Comparison of ENCODE assay signal across 24 cellular contexts in genomic region chr2:233031556-233032500, GRCh38. TPM values are rescaled to one million over a fixed set of nuclear protein-coding genes. Genes with fewer than 3 reads are reported as not detected.
DNase-seq lines count a peak whose midpoint lies in the region; ATAC-seq and TF ChIP-seq lines count a peak whose summit lies in the region.
"Had no signal": no experiment of that assay in that cellular context is flagged by ENCODE, and none has a peak within 500 bp of the region (broad histone marks: within the 10 kb centered on the region; RNA-seq: fewer than 3 reads in every experiment).

No MANE protein-coding gene starts in this region.

- no peaks in the 10 kb centered on the region for H3K36me3 ChIP-seq in IMR-90 (ENCODE audit: control insufficient read depth, insufficient read depth, low read length)
- H3K36me3 ChIP-seq in naive thymus-derived CD4-positive, alpha-beta T cell (ENCODE audit: control insufficient read depth in 2 of 3, insufficient read depth in 3 of 3, low read length in 3 of 3) = no peaks in the 10 kb centered on the region

- no peaks in the 10 kb centered on the region for H3K36me3 Mint-ChIP-seq in naive thymus-derived CD4-positive, alpha-beta T cell
- H3K36me3 Mint-ChIP-seq: CD4-positive, CD25-positive, alpha-beta regulatory T cell; stimulated activated naive B cell treated with anti-CD40 and anti-IgM and Interleukin-4, amounts not matched to agents 10 μg/mL and 1 μg/mL and 100 μg/mL, for 72 hours had no signal

- peaks cover 0 to 6% (median 0%) of the 10 kb centered on the region in 5 donors for H3K27me3 Mint-ChIP-seq in naive thymus-derived CD4-positive, alpha-beta T cell
- H3K27me3 Mint-ChIP-seq: activated T-cell treated with anti-CD3 and anti-CD28 coated beads, Interleukin-2, amount 50 U/mL, for 24 hours; stimulated activated naive B cell treated with anti-CD40 and anti-IgM and Interleukin-4, amounts not matched to agents 10 μg/mL and 1 μg/mL and 100 μg/mL, for 72 hours had no signal

- no peak overlapping the region for H3K4me3 ChIP-seq in IMR-90 (ENCODE audit: insufficient read depth, low read depth, low read length)
- no peak overlapping the region for H3K4me3 ChIP-seq in naive thymus-derived CD4-positive, alpha-beta T cell (ENCODE audit: low read length)

- no peak for ATAC-seq in IMR-90 (ENCODE audit: low read depth)
- ATAC-seq in naive thymus-derived CD4-positive, alpha-beta T cell = no peak
- ATAC-seq: activated CD8-positive, alpha-beta T cell treated with anti-CD3 and anti-CD28 coated beads, Interleukin-2, amount 10 ng/mL, durations not matched to agents 7 days and 5 days; stimulated activated naive B cell treated with anti-CD40 and anti-IgM and Interleukin-4, amounts not matched to agents 10 μg/mL and 1 μg/mL and 100 μg/mL, for 72 hours had no signal

- H3K27ac Mint-ChIP-seq in naive thymus-derived CD4-positive, alpha-beta T cell = no peak overlapping the region
- H3K27ac Mint-ChIP-seq: activated CD8-positive, alpha-beta T cell treated with anti-CD3 and anti-CD28 coated beads, Interleukin-2, amount 10 ng/mL, durations not matched to agents 7 days and 5 days; activated T-cell treated with anti-CD3 and anti-CD28 coated beads, Interleukin-2, amount 50 U/mL, for 24 hours; CD4-positive, CD25-positive, alpha-beta regulatory T cell; dendritic cell treated with granulocyte-macrophage colony-stimulating factor and Interleukin-4, amounts not matched to agents 40 ng/mL and 50 ng/mL, for 4 days; stimulated activated naive B cell treated with anti-CD40 and anti-IgM and Interleukin-4, amounts not matched to agents 10 μg/mL and 1 μg/mL and 100 μg/mL, for 72 hours had no signal

- no peak overlapping the region for H2AK9ac ChIP-seq in IMR-90 (replicated peaks; ENCODE audit: low read depth, low read length, poor library complexity)

- CTCF ChIA-PET in IMR-90 (lab: Yijun Ruan, JAX) = interaction anchor here (0.6 kb wide), 1 partner anchor 346 kb away, joined by 3 read pairs; no protein-coding TSS in a partner anchor
- CTCF ChIA-PET in naive thymus-derived CD4-positive, alpha-beta T cell (lab: Charles Lee) = no interaction called here

- in situ Hi-C loops in IMR-90 (cut with MboI; ENCODE audit: low sequenced_read_pairs) = no loop called here

- H2BK15ac ChIP-seq in IMR-90 (ENCODE audit: low read depth, low read length) = no peak overlapping the region

- H3K27ac ChIP-seq in IMR-90 (ENCODE audit: insufficient read depth, low read length) = no peak overlapping the region
- no peak overlapping the region for H3K27ac ChIP-seq in naive thymus-derived CD4-positive, alpha-beta T cell (ENCODE audit: low read depth, low read length)
- H3K27ac ChIP-seq: parathyroid adenoma, RWPE1 had no signal

- WGBS in IMR-90 (ENCODE audit: extremely low coverage in 2 of 2, insufficient read length in 1 of 2), 2 experiments = 43% methylated on average over 5 of the region's 27 CpGs; no CpG with 5 or more reads in 1 of the 2 experiments

- H3K9me1 ChIP-seq in IMR-90 (ENCODE audit: insufficient read depth, low read length) = peaks cover 8% of the 10 kb centered on the region; the same call in 1 of the 2 replicates

- H3K4me2 ChIP-seq in IMR-90 (ENCODE audit: low read depth, low read length) = no peak overlapping the region

- H3K18ac ChIP-seq in IMR-90 (ENCODE audit: low read depth, low read length) = no peak overlapping the region

- no peak for TF ChIP-seq CTCF in IMR-90 (conservative IDR thresholded peaks at IDR 0.05; ENCODE audit: low read depth, low read length)

- H3K9me3 ChIP-seq in IMR-90 (ENCODE audit: control insufficient read depth, insufficient read depth, low read length) = peaks cover 4% of the 10 kb centered on the region; the same call in 1 of the 2 replicates
- H3K9me3 ChIP-seq in naive thymus-derived CD4-positive, alpha-beta T cell (ENCODE audit: control insufficient read depth in 2 of 3, low read length in 3 of 3) = no peaks in the 10 kb centered on the region

- intact Hi-C loops in IMR-90 (cut with micrococcal nuclease) (no loop called here), head of caudate nucleus (cut with DNase I) (no loop called here), posterior vena cava (cut with DNase I) (loop anchor here in 1 of 2 donors (10.0 kb wide), 1 partner anchor 157 kb away; the partner anchor contains the start of gene SNORC)
- intact Hi-C loops in naive thymus-derived CD4-positive, alpha-beta T cell (cut with micrococcal nuclease) = no loop called here

- DNase-seq in IMR-90 (no peak), head of caudate nucleus (peak in 40 of 42 donors; percentile 41 to 88 (median 71)), posterior vena cava (ENCODE audit: low spot score) (peak; percentile 50), activated T-cell treated with anti-CD3 and anti-CD28 coated beads for 4 hours (no peak), SK-N-DZ (ENCODE audit: low spot score) (no peak)
- DNase-seq in naive thymus-derived CD4-positive, alpha-beta T cell = no peak
- DNase-seq: activated CD4-positive, CD25-positive, alpha-beta regulatory T cell treated with anti-CD3 and anti-CD28 coated beads, Interleukin-2, amount 50 U/mL, for 72 hours; activated CD8-positive, alpha-beta T cell treated with anti-CD3 and anti-CD28 coated beads, Interleukin-2, amount 10 ng/mL, durations not matched to agents 7 days and 5 days; activated naive CD4-positive, alpha-beta T cell; CD4-positive, CD25-positive, alpha-beta regulatory T cell; DMS 273 treated with DMSO at 0.1 percent for 48 hours; GDM1; MM.1S; NCI-H1436 treated with DMSO at 0.1 percent for 48 hours; NCI-H510A treated with DMSO at 0.1 percent for 48 hours; stimulated activated CD4-positive, alpha-beta T cell treated with anti-CD3 and anti-CD28 coated beads, Interleukin-1b, Interleukin-23, amount 100 ng/mL, for 48 hours; stimulated activated naive B cell treated with anti-CD40 and anti-IgM and Interleukin-4, amounts not matched to agents 10 μg/mL and 1 μg/mL and 100 μg/mL, for 72 hours had no signal

- no peak overlapping the region for H3K14ac ChIP-seq in IMR-90 (replicated peaks; ENCODE audit: low read depth, low read length)

- H3K23ac ChIP-seq in IMR-90 (ENCODE audit: low read depth, low read length) = no peak overlapping the region

- H3K9ac ChIP-seq in IMR-90 (ENCODE audit: low read depth, low read length) = no peak overlapping the region
- H3K9ac ChIP-seq: parathyroid adenoma had no signal

- no peak overlapping the region for H3K4me3 Mint-ChIP-seq in naive thymus-derived CD4-positive, alpha-beta T cell
- H3K4me3 Mint-ChIP-seq: activated CD8-positive, alpha-beta T cell treated with anti-CD3 and anti-CD28 coated beads, Interleukin-2, amount 10 ng/mL, durations not matched to agents 7 days and 5 days; activated T-cell treated with anti-CD3 and anti-CD28 coated beads, Interleukin-2, amount 50 U/mL, for 24 hours; CD4-positive, CD25-positive, alpha-beta regulatory T cell; dendritic cell treated with granulocyte-macrophage colony-stimulating factor and Interleukin-4, amounts not matched to agents 40 ng/mL and 50 ng/mL, for 4 days; stimulated activated naive B cell treated with anti-CD40 and anti-IgM and Interleukin-4, amounts not matched to agents 10 μg/mL and 1 μg/mL and 100 μg/mL, for 72 hours had no signal

- no peak overlapping the region for H3K4ac ChIP-seq in IMR-90 (ENCODE audit: low read depth, low read length)

- H3K9me3 Mint-ChIP-seq in naive thymus-derived CD4-positive, alpha-beta T cell = no peaks in the 10 kb centered on the region
- H3K9me3 Mint-ChIP-seq: activated T-cell treated with anti-CD3 and anti-CD28 coated beads, Interleukin-2, amount 50 U/mL, for 24 hours; CD4-positive, CD25-positive, alpha-beta regulatory T cell; dendritic cell treated with granulocyte-macrophage colony-stimulating factor and Interleukin-4, amounts not matched to agents 40 ng/mL and 50 ng/mL, for 4 days; stimulated activated naive B cell treated with anti-CD40 and anti-IgM and Interleukin-4, amounts not matched to agents 10 μg/mL and 1 μg/mL and 100 μg/mL, for 72 hours had no signal

- no peaks in the 10 kb centered on the region for H3K79me1 ChIP-seq in IMR-90 (ENCODE audit: low read depth in 1 of 2, low read length in 2 of 2)

- dilution Hi-C loops in IMR-90 (cut with HindIII; ENCODE audit: low sequenced_read_pairs, unreplicated experiment) = no loop called here

- no peak overlapping the region for H4K91ac ChIP-seq in IMR-90 (ENCODE audit: insufficient read depth, low read depth, low read length)

- no peak overlapping the region for H2BK5ac ChIP-seq in IMR-90 (ENCODE audit: low read depth, low read length, poor library complexity, severe bottlenecking)

- H2AK5ac ChIP-seq in IMR-90 (ENCODE audit: low read depth, low read length) = no peak overlapping the region

- H3K56ac ChIP-seq in IMR-90 (ENCODE audit: extremely low read depth, insufficient read depth, low read length) = no peak overlapping the region

- no peaks in the 10 kb centered on the region for H4K20me1 ChIP-seq in IMR-90 (ENCODE audit: insufficient read depth, low read length)

- H2BK120ac ChIP-seq in IMR-90 (ENCODE audit: low read depth, low read length) = no peak overlapping the region

- H2AFZ ChIP-seq in IMR-90 (replicated peaks; ENCODE audit: low read length, poor library complexity) = peak overlapping the region; percentile 13
- H2AFZ ChIP-seq: parathyroid adenoma had no signal

- no peak overlapping the region for H2BK20ac ChIP-seq in IMR-90 (ENCODE audit: low read depth, low read length)

- TF ChIP-seq POLR2A in IMR-90 (IDR thresholded peaks at IDR 0.05; ENCODE audit: low read depth, low read length) = no peak

- H3K4me1 Mint-ChIP-seq in naive thymus-derived CD4-positive, alpha-beta T cell = no peaks in the 10 kb centered on the region
- H3K4me1 Mint-ChIP-seq: CD4-positive, CD25-positive, alpha-beta regulatory T cell had no signal

- TF ChIP-seq RAD21 in IMR-90 (IDR thresholded peaks at IDR 0.05; ENCODE audit: low read length) = no peak

- no peaks in the 10 kb centered on the region for H3K4me1 ChIP-seq in IMR-90 (ENCODE audit: control insufficient read depth, insufficient read depth, low read length)
- no peaks in the 10 kb centered on the region for H3K4me1 ChIP-seq in naive thymus-derived CD4-positive, alpha-beta T cell (ENCODE audit: control insufficient read depth in 2 of 2, insufficient read depth in 2 of 2, low read length in 2 of 2)
- H3K4me1 ChIP-seq: parathyroid adenoma had no signal

- H3K27me3 ChIP-seq in IMR-90 (ENCODE audit: control insufficient read depth, insufficient read depth, low read length) = peaks cover 3% of the 10 kb centered on the region
- H3K27me3 ChIP-seq in naive thymus-derived CD4-positive, alpha-beta T cell (ENCODE audit: control insufficient read depth in 2 of 2, insufficient read depth in 2 of 2, low read length in 2 of 2) = no peaks in the 10 kb centered on the region

- BruUV-seq in IMR-90 (replicated peaks; lab: Mats Ljungman, UMichigan) = no TSS peak

- POLR2A ChIA-PET in IMR-90 (lab: Charles Lee; ENCODE audit: unreplicated experiment) = interaction anchor here (0.5 kb wide), 1 partner anchor 33 kb away, joined by 5 read pairs; no protein-coding TSS in a partner anchor
- POLR2A ChIA-PET in naive thymus-derived CD4-positive, alpha-beta T cell (lab: Charles Lee) = interaction anchor here (0.7 kb wide), 1 partner anchor 262 kb away, joined by 3 read pairs; no protein-coding TSS in a partner anchor

- no peak overlapping the region for H4K5ac ChIP-seq in IMR-90 (ENCODE audit: low read depth, low read length)

- no peak overlapping the region for H4K8ac ChIP-seq in IMR-90 (ENCODE audit: low read depth in 2 of 2, low read length in 2 of 2)

RNA-seq across cellular contexts. Expression of gene NEU2, which starts 0.6 kb away (rescaled TPM):
- not detected in 2 replicates for total RNA-seq in IMR-90 (2012; rRNA removed)
- not detected in 2 replicates for polyA plus RNA-seq in IMR-90 (2012; rRNA removed)
- polyA plus RNA-seq in IMR-90 (2012; cell fraction: cytosol; rRNA removed) = not detected in 2 replicates
- not detected in 2 replicates for polyA plus RNA-seq in IMR-90 (2012; cell fraction: nucleus; rRNA removed; ENCODE audit: low replicate concordance)
- total RNA-seq in posterior vena cava = not detected
- total RNA-seq in naive thymus-derived CD4-positive, alpha-beta T cell = not detected
- not detected for polyA plus RNA-seq in naive thymus-derived CD4-positive, alpha-beta T cell
- polyA plus RNA-seq in SK-N-DZ (2014; cell fraction: cytosol; rRNA removed) = not detected in 2 replicates
- polyA plus RNA-seq in SK-N-DZ (2014; cell fraction: nucleus; rRNA removed) = not detected in 2 replicates
- total RNA-seq: activated CD8-positive, alpha-beta T cell treated with anti-CD3 and anti-CD28 coated beads, Interleukin-2, amount 10 ng/mL, durations not matched to agents 7 days and 5 days; bronchial epithelial cell; CD4-positive, CD25-positive, alpha-beta regulatory T cell; endothelial cell of umbilical vein had no signal
- polyA plus RNA-seq: CD4-positive, CD25-positive, alpha-beta regulatory T cell; endothelial cell of umbilical vein; thymus had no signal

RNA-seq across cellular contexts. Expression of gene NGEF, which starts 18.8 kb away (rescaled TPM):
- 1.1 TPM in 2 replicates for total RNA-seq in IMR-90 (2012; rRNA removed)
- 0.52 and 1.7 TPM in 2 replicates for polyA plus RNA-seq in IMR-90 (2012; rRNA removed)
- 0.12 and 0.54 TPM in 2 replicates for polyA plus RNA-seq in IMR-90 (2012; cell fraction: cytosol; rRNA removed)
- polyA plus RNA-seq in IMR-90 (2012; cell fraction: nucleus; rRNA removed; ENCODE audit: low replicate concordance) = 1.1 and 1.2 TPM in 2 replicates
- 1 to 10 TPM in 1 of 2 donors, under 1 TPM in 1; 0.88 to 5.3 TPM for total RNA-seq in posterior vena cava
- not detected for total RNA-seq in naive thymus-derived CD4-positive, alpha-beta T cell
- not detected for polyA plus RNA-seq in naive thymus-derived CD4-positive, alpha-beta T cell
- 0.56 and 1.4 TPM in 2 replicates for polyA plus RNA-seq in SK-N-DZ (2014; cell fraction: cytosol; rRNA removed)
- 0.05 and 0.57 TPM in 2 replicates for polyA plus RNA-seq in SK-N-DZ (2014; cell fraction: nucleus; rRNA removed)
- total RNA-seq: activated CD8-positive, alpha-beta T cell treated with anti-CD3 and anti-CD28 coated beads, Interleukin-2, amount 10 ng/mL, durations not matched to agents 7 days and 5 days; CD4-positive, CD25-positive, alpha-beta regulatory T cell had no signal

RNA-seq across cellular contexts. Expression of gene INPP5D, which starts 28.3 kb away (rescaled TPM):
- total RNA-seq in IMR-90 (2012; rRNA removed) = under 0.01 and 0.18 TPM in 2 replicates
- polyA plus RNA-seq in IMR-90 (2012; rRNA removed) = 0.09 and 0.29 TPM in 2 replicates
- polyA plus RNA-seq in IMR-90 (2012; cell fraction: cytosol; rRNA removed) = 0.14 and 0.18 TPM in 2 replicates
- polyA plus RNA-seq in IMR-90 (2012; cell fraction: nucleus; rRNA removed; ENCODE audit: low replicate concordance) = 0.52 and 1.9 TPM in 2 replicates
- 10 to 100 TPM; 14.0 to 19.9 TPM for total RNA-seq in posterior vena cava
- total RNA-seq in naive thymus-derived CD4-positive, alpha-beta T cell = 100 to 1,000 TPM; 106 to 232 (median 126) TPM
- polyA plus RNA-seq in naive thymus-derived CD4-positive, alpha-beta T cell = 100 to 1,000 TPM in 1 of 2 donors, 10 to 100 TPM in 1; 41.0 to 122 TPM
- not detected in 2 replicates for polyA plus RNA-seq in SK-N-DZ (2014; cell fraction: cytosol; rRNA removed)
- not detected in 2 replicates for polyA plus RNA-seq in SK-N-DZ (2014; cell fraction: nucleus; rRNA removed)

Comparison
In these comparisons a context has a peak if more than half of its experiments do, and no peak if none do; other contexts are left out.
1. DNase-seq: peak in head of caudate nucleus (40 of 42) and posterior vena cava (single experiment); none in IMR-90 (single experiment), naive thymus-derived CD4-positive, alpha-beta T cell (0 of 9), activated T-cell treated with anti-CD3 and anti-CD28 coated beads for 4 hours (single experiment) and SK-N-DZ (single experiment).
2. RNA of gene INPP5D, which starts 28.3 kb away (total RNA-seq): 106 to 232 TPM in naive thymus-derived CD4-positive, alpha-beta T cell and 14.0 to 19.9 TPM in posterior vena cava; under 0.01 to 0.18 TPM in IMR-90; every median in the first group is over 10 times any median in the second.